Comparison of ENCODE assay signal across 16 cellular contexts in genomic region chr12:117967512-117967911, GRCh38. TPM values are rescaled to one million over a fixed set of nuclear protein-coding genes. Genes with fewer than 3 reads are reported as not detected.
DNase-seq lines count a peak whose midpoint lies in the region; ATAC-seq and TF ChIP-seq lines count a peak whose summit lies in the region.
"Had no signal": no experiment of that assay in that cellular context is flagged by ENCODE, and none has a peak within 500 bp of the region (broad histone marks: within the 10 kb centered on the region; RNA-seq: fewer than 3 reads in every experiment).

No MANE protein-coding gene starts in this region.

- peaks cover 0 to 16% of the 10 kb centered on the region in 2 experiments; a peak in 1 of 4 replicates for H3K9me3 ChIP-seq in HCT116 (ENCODE audit: control insufficient read depth in 1 of 2, insufficient read depth in 1 of 2, low read depth in 1 of 2, low read length in 2 of 2)
- H3K9me3 ChIP-seq: Peyer's patch had no signal

- no peak overlapping the region for H3K27ac ChIP-seq in HCT116 (ENCODE audit: low read depth, low read length)
- H3K27ac ChIP-seq: epithelial cell of prostate, Peyer's patch had no signal

- POLR2A ChIA-PET in HCT116 (lab: Charles Lee), result no interaction called here

- no peaks in the 10 kb centered on the region for H3K9me3 Mint-ChIP-seq in activated T-helper 17 cell treated with anti-CD3 and anti-CD28 coated beads, Interleukin-2, amount 50 U/mL, for 72 hours
- peaks cover 4 to 19% (median 13%) of the 10 kb centered on the region in 7 donors for H3K9me3 Mint-ChIP-seq in naive B cell

- peaks cover 48% of the 10 kb centered on the region for H3K27me3 Mint-ChIP-seq in activated T-helper 17 cell treated with anti-CD3 and anti-CD28 coated beads, Interleukin-2, amount 50 U/mL, for 72 hours
- H3K27me3 Mint-ChIP-seq in naive B cell, result peaks cover 18 to 54% (median 51%) of the 10 kb centered on the region in 3 donors

- no peak for TF ChIP-seq CTCF in HCT116 (IDR thresholded peaks at IDR 0.05 in 2 of 3, conservative IDR thresholded peaks at IDR 0.05 in 1 of 3; ENCODE audit: borderline replicate concordance in 1 of 3, insufficient read depth in 1 of 3, low read depth in 2 of 3, low read length in 2 of 3)

- H3K79me2 ChIP-seq in HCT116 (ENCODE audit: insufficient read depth, low read length), result peaks cover 8% of the 10 kb centered on the region

- peaks cover 11 to 28% of the 10 kb centered on the region in 2 experiments for H3K4me1 ChIP-seq in HCT116 (ENCODE audit: control insufficient read depth in 1 of 2, insufficient read depth in 2 of 2, low read length in 2 of 2)

- no TSS peak for BruUV-seq in HCT116 (replicated peaks; lab: Mats Ljungman, UMichigan)

- no peaks in the 10 kb centered on the region for H4K20me1 ChIP-seq in HCT116 (ENCODE audit: insufficient read depth)

- peak overlapping the region; percentile 88 for H3K4me3 Mint-ChIP-seq in activated T-helper 17 cell treated with anti-CD3 and anti-CD28 coated beads, Interleukin-2, amount 50 U/mL, for 72 hours
- peak overlapping the region in 6 of 8 donors; percentile 9 to 83 (median 32) for H3K4me3 Mint-ChIP-seq in naive B cell

- peak overlapping the region; percentile 94 for H3K4me2 ChIP-seq in HCT116 (ENCODE audit: low read length)

- DNase-seq in DMS79 treated with DMSO at 0.1 percent for 48 hours (lab: John Stamatoyannopoulos, UW), result peak; percentile 45
- DNase-seq in DMS79 (lab: John Stamatoyannopoulos, UW), result no peak
- no peak for DNase-seq in HCT116 (ENCODE audit: low read depth, low spot score)
- no peak for DNase-seq in naive B cell
- no peak for DNase-seq in mucosa of gallbladder (ENCODE audit: low spot score)
- DNase-seq: activated naive CD4-positive, alpha-beta T cell; NCI-H1436 treated with DMSO at 0.1 percent for 48 hours; occipital lobe; Peyer's patch; T-cell had no signal

- H3K27me3 ChIP-seq in HCT116 (ENCODE audit: insufficient read depth, low read length), result no peaks in the 10 kb centered on the region
- H3K27me3 ChIP-seq: Peyer's patch had no signal

- H3K9me2 ChIP-seq in HCT116 (ENCODE audit: insufficient read depth), result no peaks in the 10 kb centered on the region

- intact Hi-C loops in HCT116 (cut with micrococcal nuclease), result no loop called here

- no peaks in the 10 kb centered on the region for H3K36me3 Mint-ChIP-seq in activated T-helper 17 cell treated with anti-CD3 and anti-CD28 coated beads, Interleukin-2, amount 50 U/mL, for 72 hours (ENCODE audit: low read depth)
- peaks cover 4 to 20% of the 10 kb centered on the region in 2 donors for H3K36me3 Mint-ChIP-seq in naive B cell
- H3K36me3 Mint-ChIP-seq: T-cell had no signal

- peaks cover 4% of the 10 kb centered on the region for H3K4me1 Mint-ChIP-seq in activated T-helper 17 cell treated with anti-CD3 and anti-CD28 coated beads, Interleukin-2, amount 50 U/mL, for 72 hours
- peaks cover 9 to 15% (median 14%) of the 10 kb centered on the region in 3 donors for H3K4me1 Mint-ChIP-seq in naive B cell

- CTCF ChIA-PET in HCT116 (lab: Charles Lee), result no interaction called here

- H2AFZ ChIP-seq in HCT116 (ENCODE audit: low read depth, low read length, poor library complexity, severe bottlenecking), result no peak overlapping the region

- H3K36me3 ChIP-seq in HCT116 (ENCODE audit: control insufficient read depth in 1 of 2, insufficient read depth in 2 of 2, low read length in 2 of 2), result 0 out of 4 replicates have a peak, but pooled peaks cover 0 to 4% of the 10 kb centered on the region in 2 experiments
- H3K36me3 ChIP-seq: Peyer's patch had no signal

- no peak for TF ChIP-seq RAD21 in HCT116 (IDR thresholded peaks at IDR 0.05; ENCODE audit: low read depth)

- no peak for ATAC-seq in HCT116
- no peak for ATAC-seq in activated T-helper 17 cell treated with anti-CD3 and anti-CD28 coated beads, Interleukin-2, amount 50 U/mL, for 72 hours (replicated peaks)
- ATAC-seq in naive B cell (ENCODE audit: low read depth in 2 of 2), result no peak
- no peak for ATAC-seq in HG03280 (IDR thresholded peaks at IDR 0.05; ENCODE audit: unreplicated experiment)
- no peak for ATAC-seq in HG03565 (IDR thresholded peaks at IDR 0.05; ENCODE audit: unreplicated experiment)
- ATAC-seq: T-cell had no signal

- peak overlapping the region; percentile 83; the same call in 1 of the 2 replicates for H3K9ac ChIP-seq in HCT116 (ENCODE audit: low read length)

- H3K27ac Mint-ChIP-seq in activated T-helper 17 cell treated with anti-CD3 and anti-CD28 coated beads, Interleukin-2, amount 50 U/mL, for 72 hours, result no peak overlapping the region
- H3K27ac Mint-ChIP-seq in naive B cell, result peak overlapping the region in 1 of 6 donors; percentile 74
- H3K27ac Mint-ChIP-seq: IgD-negative memory B cell had no signal

- RAD21 ChIA-PET in HCT116 (lab: Charles Lee; ENCODE audit: low non-redundant PET in 1 of 2, low total read pairs in 2 of 2, uncharacterized antibody in 2 of 2, unreplicated experiment in 2 of 2), result no interaction called here

- TF ChIP-seq POLR2A in HCT116 (IDR thresholded peaks at IDR 0.05; ENCODE audit: borderline replicate concordance, extremely low read depth, insufficient read depth, insufficient read length), result no peak

- peak overlapping the region; percentile 87 to 89 for H3K4me3 ChIP-seq in HCT116 (replicated peaks in 1 of 2; ENCODE audit: low read depth in 1 of 2, low read length in 2 of 2)
- H3K4me3 ChIP-seq: Peyer's patch had no signal

TF ChIP-seq in HCT116, 20 proteins besides CTCF, POLR2A, EP300 and RAD21:
- TF ChIP-seq ELF1 (IDR thresholded peaks at IDR 0.05; ENCODE audit: borderline replicate concordance, low read depth) (no peak), ZFX (IDR thresholded peaks at IDR 0.05) (no peak), FOSL1 (IDR thresholded peaks at IDR 0.05; ENCODE audit: low read depth) (no peak), SIN3A (IDR thresholded peaks at IDR 0.05; ENCODE audit: low read depth) (no peak), EGR1 (IDR thresholded peaks at IDR 0.05; ENCODE audit: low read depth) (no peak), MAX (IDR thresholded peaks at IDR 0.05) (no peak), CBX3 (IDR thresholded peaks at IDR 0.05; ENCODE audit: low read depth) (no peak), POLR2AphosphoS5 (IDR thresholded peaks at IDR 0.05; ENCODE audit: low read depth, low read length) (no peak), SP1 (IDR thresholded peaks at IDR 0.05; ENCODE audit: low read depth) (no peak), YY1 (IDR thresholded peaks at IDR 0.05; ENCODE audit: extremely low read depth, insufficient replicate concordance, low read depth, low read length) (no peak)
TF ChIP-seq in HCT116: peak in this region for 0.

RNA-seq across cellular contexts. Expression of gene KSR2, which starts 1.3 kb away (rescaled TPM):
- total RNA-seq in HCT116 (2021; ENCODE audit: unreplicated experiment) (10.1 TPM), mucosa of gallbladder (2.4 TPM)
- 1.6 and 2.7 TPM in 2 replicates for polyA plus RNA-seq in HCT116 (2012)
- total RNA-seq in activated T-helper 17 cell treated with anti-CD3 and anti-CD28 coated beads, Interleukin-2, amount 50 U/mL, for 72 hours, result under 1 TPM; 0.06 to 0.93 TPM
- not detected for polyA plus RNA-seq in naive B cell (ENCODE audit: low read depth in 6 of 6)
- total RNA-seq: cardiac septum had no signal
- polyA plus RNA-seq: IgD-negative memory B cell had no signal

RNA-seq across cellular contexts. Expression of gene RFC5, which starts 49.0 kb away (rescaled TPM):
- total RNA-seq in HCT116 (2021; ENCODE audit: unreplicated experiment), result 78.6 TPM
- polyA plus RNA-seq in HCT116 (2012), result 36.8 and 55.1 TPM in 2 replicates
- total RNA-seq in activated T-helper 17 cell treated with anti-CD3 and anti-CD28 coated beads, Interleukin-2, amount 50 U/mL, for 72 hours, result 10 to 100 TPM; 53.7 to 64.4 TPM
- 10 to 100 TPM; 16.0 to 26.8 (median 24.1) TPM for polyA plus RNA-seq in naive B cell (ENCODE audit: low read depth in 6 of 6)
- total RNA-seq in mucosa of gallbladder, result 13.4 TPM
